ENCODE assay signal across 21 cellular contexts in genomic region chr2:38268001-38268400, GRCh38.
DNase-seq lines count a peak whose midpoint lies in the region; ATAC-seq, FAIRE-seq and TF ChIP-seq lines count a peak whose summit lies in the region.
"Had no signal": no experiment of that assay in that cellular context is flagged by ENCODE, and none has a peak within 500 bp of the region (broad histone marks: within the 10 kb centered on the region; RNA-seq: fewer than 3 reads in every experiment).

No MANE protein-coding gene starts in this region.

- H3K9me1 ChIP-seq in IMR-90 (ENCODE audit: insufficient read depth, low read length) = no peaks in the 10 kb centered on the region

- H3K9ac ChIP-seq in IMR-90 (ENCODE audit: low read depth, low read length) = no peak overlapping the region
- H3K9ac ChIP-seq: BLaER1 had no signal

- CTCF ChIA-PET in IMR-90 (lab: Yijun Ruan, JAX) = no interaction called here

- TF ChIP-seq CTCF in IMR-90 (conservative IDR thresholded peaks at IDR 0.05; ENCODE audit: low read depth, low read length) = no peak
- no peak for TF ChIP-seq CTCF in coronary artery (IDR thresholded peaks at IDR 0.05)
- no peak for TF ChIP-seq CTCF in D721Med (IDR thresholded peaks at IDR 0.05; ENCODE audit: insufficient read depth, missing control alignments)

- no peak for TF ChIP-seq POLR2A in IMR-90 (IDR thresholded peaks at IDR 0.05; ENCODE audit: low read depth, low read length)

- H3K27me3 ChIP-seq in IMR-90 (ENCODE audit: control insufficient read depth, insufficient read depth, low read length) = peaks cover 47% of the 10 kb centered on the region
- H3K27me3 ChIP-seq: BLaER1 had no signal

- H2BK5ac ChIP-seq in IMR-90 (ENCODE audit: low read depth, low read length, poor library complexity, severe bottlenecking) = no peak overlapping the region

- BruUV-seq in IMR-90 (replicated peaks; lab: Mats Ljungman, UMichigan) = no TSS peak

- dilution Hi-C loops in IMR-90 (cut with HindIII; ENCODE audit: low sequenced_read_pairs, unreplicated experiment) = no loop called here

- TF ChIP-seq RAD21 in IMR-90 (IDR thresholded peaks at IDR 0.05; ENCODE audit: low read length) = no peak

- H2AK5ac ChIP-seq in IMR-90 (ENCODE audit: low read depth, low read length) = no peak overlapping the region

- no CpG with 5 or more reads among the region's 2 CpGs for WGBS in IMR-90 (ENCODE audit: extremely low coverage in 2 of 2, insufficient read length in 1 of 2), 2 experiments

- no peak for ATAC-seq in IMR-90 (ENCODE audit: low read depth)
- ATAC-seq: A549; CD8-positive, alpha-beta T cell; GM23338; HCT116 had no signal

- H4K5ac ChIP-seq in IMR-90 (ENCODE audit: low read depth, low read length) = 0 out of 2 replicates have a peak overlapping the region, but pooled peaks have one; percentile 30

- DNase-seq in GM19239 (ENCODE audit: insufficient read length, low spot score) (no peak), IMR-90 (no peak), coronary artery (ENCODE audit: low spot score) (peak; percentile 33), HuH-7 (ENCODE audit: low spot score) (no peak), D721Med (ENCODE audit: insufficient read length, low spot score) (no peak), NCI-H1694 treated with DMSO at 0.1 percent for 48 hours (lab: John Stamatoyannopoulos, UW) (no peak), ACHN (no peak)
- DNase-seq: 8988T; Caco-2; CD4-positive, CD25-positive, alpha-beta regulatory T cell; CD8-positive, alpha-beta T cell; DMS 273 treated with DMSO at 0.1 percent for 48 hours; DMS79; H9; HFFc6 had no signal

- 0 out of 2 replicates have a peak overlapping the region, but pooled peaks have one; percentile 36 for H2BK20ac ChIP-seq in IMR-90 (ENCODE audit: low read depth, low read length)

- no peaks in the 10 kb centered on the region for H4K20me1 ChIP-seq in IMR-90 (ENCODE audit: insufficient read depth, low read length)
- H4K20me1 ChIP-seq: BLaER1 had no signal

- H3K56ac ChIP-seq in IMR-90 (ENCODE audit: extremely low read depth, insufficient read depth, low read length) = no peak overlapping the region

- H3K9me3 ChIP-seq in IMR-90 (ENCODE audit: control insufficient read depth, insufficient read depth, low read length) = no peaks in the 10 kb centered on the region
- H3K9me3 ChIP-seq: A549, Caco-2 had no signal

- no peak overlapping the region for H2AK9ac ChIP-seq in IMR-90 (replicated peaks; ENCODE audit: low read depth, low read length, poor library complexity)

- no peak overlapping the region for H3K4ac ChIP-seq in IMR-90 (ENCODE audit: low read depth, low read length)

- peaks cover 5% of the 10 kb centered on the region for H3K4me1 ChIP-seq in IMR-90 (ENCODE audit: control insufficient read depth, insufficient read depth, low read length)
- H3K4me1 ChIP-seq: A549, BLaER1, Caco-2 had no signal

- H3K36me3 ChIP-seq in IMR-90 (ENCODE audit: control insufficient read depth, insufficient read depth, low read length) = no peaks in the 10 kb centered on the region
- H3K36me3 ChIP-seq: BLaER1 had no signal

- H3K27ac ChIP-seq in IMR-90 (ENCODE audit: insufficient read depth, low read length) (no peak overlapping the region), coronary artery (no peak overlapping the region)
- H3K27ac ChIP-seq: A549, BLaER1, C4-2B had no signal

- H3K23ac ChIP-seq in IMR-90 (ENCODE audit: low read depth, low read length) = no peak overlapping the region

- no peak overlapping the region for H4K91ac ChIP-seq in IMR-90 (ENCODE audit: insufficient read depth, low read depth, low read length)

- no peak overlapping the region for H2BK15ac ChIP-seq in IMR-90 (ENCODE audit: low read depth, low read length)

- no peak overlapping the region for H3K4me2 ChIP-seq in IMR-90 (ENCODE audit: low read depth, low read length)
- H3K4me2 ChIP-seq: A549, BLaER1, GM23338 had no signal

- no peaks in the 10 kb centered on the region for H3K79me1 ChIP-seq in IMR-90 (ENCODE audit: low read depth in 1 of 2, low read length in 2 of 2)

- peak; percentile 11 for FAIRE-seq in GM19239 (lab: Jason Lieb, UNC)
- FAIRE-seq in D721Med (lab: Jason Lieb, UNC) = no peak
- FAIRE-seq: A549, G401.6 had no signal

- no peak overlapping the region for H2AFZ ChIP-seq in IMR-90 (replicated peaks; ENCODE audit: low read length, poor library complexity)

- no peak overlapping the region for H4K8ac ChIP-seq in IMR-90 (ENCODE audit: low read depth in 2 of 2, low read length in 2 of 2)

- H2BK120ac ChIP-seq in IMR-90 (ENCODE audit: low read depth, low read length) = peak overlapping the region; percentile 57; the same call in 1 of the 2 replicates

- peak overlapping the region; percentile 85 for H3K18ac ChIP-seq in IMR-90 (ENCODE audit: low read depth, low read length)

- H3K14ac ChIP-seq in IMR-90 (replicated peaks; ENCODE audit: low read depth, low read length) = no peak overlapping the region

- H3K4me3 ChIP-seq in IMR-90 (ENCODE audit: insufficient read depth, low read depth, low read length) (no peak overlapping the region), coronary artery (no peak overlapping the region)
- H3K4me3 ChIP-seq: A549, BLaER1, GM23338 had no signal

- intact Hi-C loops in IMR-90 (cut with micrococcal nuclease) = loop anchor here (10.0 kb wide), 1 partner anchor 123 kb away; no protein-coding TSS in a partner anchor

- in situ Hi-C loops in IMR-90 (cut with MboI; ENCODE audit: low sequenced_read_pairs) (loop anchor here (5.0 to 10.0 kb wide), 2 partner anchors 276 to 873 kb away; no protein-coding TSS in a partner anchor), ACHN (cut with HindIII; ENCODE audit: low pct_ligation_motif_present, low pct_unique_long_range_greater_than_20kb, low sequenced_read_pairs) (no loop called here)

- POLR2A ChIA-PET in IMR-90 (lab: Charles Lee; ENCODE audit: unreplicated experiment) = no interaction called here

TF ChIP-seq in IMR-90, 13 proteins besides CTCF, POLR2A, EP300 and RAD21:
- TF ChIP-seq FOS (IDR thresholded peaks at IDR 0.05; ENCODE audit: low read depth, low read length) = no peak
- TF ChIP-seq SMC3 (IDR thresholded peaks at IDR 0.05; ENCODE audit: low read depth, low read length) = no peak
- TF ChIP-seq CHD1 (IDR thresholded peaks at IDR 0.05; ENCODE audit: low read depth, low read length) = no peak
- TF ChIP-seq NFE2L2 (IDR thresholded peaks at IDR 0.05; ENCODE audit: low read depth, low read length) = no peak
- no peak for TF ChIP-seq ELK1 (IDR thresholded peaks at IDR 0.05; ENCODE audit: borderline replicate concordance, low read depth, low read length)
- TF ChIP-seq BHLHE40 (IDR thresholded peaks at IDR 0.05; ENCODE audit: low read depth, low read length) = no peak
- no peak for TF ChIP-seq MAZ (IDR thresholded peaks at IDR 0.05; ENCODE audit: borderline replicate concordance, low read depth, low read length)
- TF ChIP-seq, protein P1, sequence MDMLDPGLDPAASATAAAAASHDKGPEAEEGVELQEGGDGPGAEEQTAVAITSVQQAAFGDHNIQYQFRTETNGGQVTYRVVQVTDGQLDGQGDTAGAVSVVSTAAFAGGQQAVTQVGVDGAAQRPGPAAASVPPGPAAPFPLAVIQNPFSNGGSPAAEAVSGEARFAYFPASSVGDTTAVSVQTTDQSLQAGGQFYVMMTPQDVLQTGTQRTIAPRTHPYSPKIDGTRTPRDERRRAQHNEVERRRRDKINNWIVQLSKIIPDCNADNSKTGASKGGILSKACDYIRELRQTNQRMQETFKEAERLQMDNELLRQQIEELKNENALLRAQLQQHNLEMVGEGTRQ (IDR thresholded peaks at IDR 0.05; ENCODE audit: low read depth, low read length) = no peak
- TF ChIP-seq RFX5 (IDR thresholded peaks at IDR 0.05; ENCODE audit: low read depth, low read length) = no peak
- TF ChIP-seq RCOR1 (IDR thresholded peaks at IDR 0.05; ENCODE audit: insufficient replicate concordance, low read length) = no peak
- no peak for TF ChIP-seq MAFK (IDR thresholded peaks at IDR 0.05; ENCODE audit: low read depth, low read length)
- no peak for TF ChIP-seq CEBPB (IDR thresholded peaks at IDR 0.05; ENCODE audit: low read depth, low read length)
- TF ChIP-seq MXI1 (IDR thresholded peaks at IDR 0.05; ENCODE audit: borderline replicate concordance, low read depth, low read length) = no peak
